11 cellular contexts compared by ENCODE assay signal in the genomic region with DNA sequence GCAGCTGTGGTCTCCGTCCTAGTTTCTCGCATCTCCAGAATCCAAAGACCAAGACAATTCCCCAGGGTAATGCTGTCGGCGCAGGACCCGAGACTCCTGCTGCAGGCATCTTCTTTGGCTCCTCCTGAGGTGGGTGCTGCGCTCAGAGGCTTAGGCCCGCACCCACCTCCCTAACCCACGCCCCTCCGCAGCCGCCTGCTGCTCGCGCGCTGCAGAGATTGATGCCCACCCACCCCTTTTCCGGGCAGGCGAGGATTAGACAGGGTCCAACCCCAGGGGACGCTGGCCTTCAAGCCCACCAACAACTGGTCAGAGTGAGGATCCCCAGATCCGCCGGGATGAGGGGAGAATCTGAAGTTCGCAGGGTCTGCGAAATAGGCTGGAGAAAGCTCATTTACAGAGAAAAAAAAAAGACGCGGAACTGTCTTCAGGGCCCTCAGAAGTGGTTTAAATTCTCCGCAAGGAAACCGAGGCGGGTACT. TPM values are rescaled to one million over a fixed set of nuclear protein-coding genes. Genes with fewer than 3 reads are reported as not detected.
DNase-seq lines count a peak whose midpoint lies in the region; ATAC-seq and TF ChIP-seq lines count a peak whose summit lies in the region.
"Had no signal": no experiment of that assay in that cellular context is flagged by ENCODE, and none has a peak within 500 bp of the region (broad histone marks: within the 10 kb centered on the region; RNA-seq: fewer than 3 reads in every experiment).

No MANE protein-coding gene starts in this region.

- H3K4me3 ChIP-seq in BLaER1: peak overlapping the region; percentile 63
- peak overlapping the region; percentile 44 for H3K4me3 ChIP-seq in fibroblast of mammary gland (ENCODE audit: control insufficient read depth, low read depth, low read length)
- H3K4me3 ChIP-seq in osteoblast (ENCODE audit: insufficient read depth, low read length): peak overlapping the region; percentile 69
- H3K4me3 ChIP-seq: HAP-1 had no signal

- H3K4me3 Mint-ChIP-seq in T-helper 2 cell treated with Interferon-gamma antibody and Interleukin-4, amounts not matched to agents 5 μg/mL and 100 μg/mL, for 36 hours: peak overlapping the region; percentile 84

- peaks cover 19% of the 10 kb centered on the region for H3K9me3 ChIP-seq in BLaER1
- H3K9me3 ChIP-seq in osteoblast (ENCODE audit: low read depth, low read length): no peaks in the 10 kb centered on the region
- H3K9me3 ChIP-seq: HAP-1 had no signal

- H4K20me1 ChIP-seq in BLaER1 (peaks cover 12% of the 10 kb centered on the region), osteoblast (ENCODE audit: insufficient read depth, low read length) (no peaks in the 10 kb centered on the region)

- peak overlapping the region; percentile 72 for H3K27ac ChIP-seq in BLaER1
- no peak overlapping the region for H3K27ac ChIP-seq in osteoblast (ENCODE audit: low read depth, low read length)

- H3K4me2 ChIP-seq in BLaER1 (peak overlapping the region; percentile 86), osteoblast (ENCODE audit: insufficient read depth, low read length) (peak overlapping the region; percentile 86)

- H3K4me1 Mint-ChIP-seq in T-helper 2 cell treated with Interferon-gamma antibody and Interleukin-4, amounts not matched to agents 5 μg/mL and 100 μg/mL, for 36 hours (ENCODE audit: low read depth): peaks cover 57% of the 10 kb centered on the region

- peaks cover 47% of the 10 kb centered on the region for H3K36me3 Mint-ChIP-seq in T-helper 2 cell treated with Interferon-gamma antibody and Interleukin-4, amounts not matched to agents 5 μg/mL and 100 μg/mL, for 36 hours (ENCODE audit: low read depth)

- H3K36me3 ChIP-seq in BLaER1: peaks cover 16% of the 10 kb centered on the region
- H3K36me3 ChIP-seq in osteoblast (ENCODE audit: insufficient read depth, low read length): no peaks in the 10 kb centered on the region
- H3K36me3 ChIP-seq: HAP-1 had no signal

- H3K27me3 ChIP-seq in BLaER1 (no peaks in the 10 kb centered on the region), osteoblast (ENCODE audit: insufficient read depth, low read length) (peaks cover 31% of the 10 kb centered on the region)

- H3K27ac Mint-ChIP-seq in T-helper 2 cell treated with Interferon-gamma antibody and Interleukin-4, amounts not matched to agents 5 μg/mL and 100 μg/mL, for 36 hours: peak overlapping the region; percentile 52

- no peak for DNase-seq in T-helper 2 cell treated with Interferon-gamma antibody and Interleukin-4, amounts not matched to agents 5 μg/mL and 100 μg/mL, for 36 hours (ENCODE audit: low spot score)
- DNase-seq in fibroblast of mammary gland (ENCODE audit: low read depth): no peak
- DNase-seq in osteoblast (ENCODE audit: insufficient read length, low spot score, missing footprints): no peak
- DNase-seq in CD1c-positive myeloid dendritic cell (ENCODE audit: extremely low spot score): no peak
- no peak for DNase-seq in epidermal melanocyte (ENCODE audit: insufficient read length, low spot score)
- DNase-seq: activated CD4-positive, CD25-positive, alpha-beta regulatory T cell; NCI-H187 treated with DMSO at 0.1 percent for 48 hours had no signal

- peak overlapping the region; percentile 74 for H3K9ac ChIP-seq in BLaER1

- H3K27me3 Mint-ChIP-seq in T-helper 2 cell treated with Interferon-gamma antibody and Interleukin-4, amounts not matched to agents 5 μg/mL and 100 μg/mL, for 36 hours (ENCODE audit: low read depth): peaks cover 18% of the 10 kb centered on the region

- H2AFZ ChIP-seq in osteoblast (ENCODE audit: low read length): peak overlapping the region; percentile 90

- no peak for ATAC-seq in GM18498 (IDR thresholded peaks at IDR 0.05; ENCODE audit: unreplicated experiment)
- ATAC-seq in HG02571 (IDR thresholded peaks at IDR 0.05; ENCODE audit: unreplicated experiment): no peak

- H3K4me1 ChIP-seq in BLaER1 (peaks cover 62% of the 10 kb centered on the region), osteoblast (ENCODE audit: insufficient read depth, low read length) (no peaks in the 10 kb centered on the region)
- H3K4me1 ChIP-seq: HAP-1 had no signal

- peaks cover 32% of the 10 kb centered on the region for H3K9me3 Mint-ChIP-seq in T-helper 2 cell treated with Interferon-gamma antibody and Interleukin-4, amounts not matched to agents 5 μg/mL and 100 μg/mL, for 36 hours

- H3K79me2 ChIP-seq in osteoblast (ENCODE audit: insufficient read depth, low read length): no peaks in the 10 kb centered on the region

- TF ChIP-seq CTCF in fibroblast of mammary gland (conservative IDR thresholded peaks at IDR 0.05; ENCODE audit: control insufficient read depth, insufficient read depth, low read depth, low read length): no peak
- TF ChIP-seq CTCF in osteoblast (IDR thresholded peaks at IDR 0.05; ENCODE audit: extremely low read depth, low read depth, low read length): no peak

RNA-seq across cellular contexts. Expression of a gene that starts 27.9 kb away (rescaled TPM):
- total RNA-seq in osteoblast: 52.8 and 62.2 TPM in 2 replicates
